24 cellular contexts compared by ENCODE assay signal in genomic region chr2:208346756-208347155, GRCh38. TPM values are rescaled to one million over a fixed set of nuclear protein-coding genes. Genes with fewer than 3 reads are reported as not detected.
"Had no signal": no experiment of that assay in that cellular context is flagged by ENCODE, and none has a peak within 500 bp of the region (broad histone marks: within the 10 kb centered on the region; RNA-seq: fewer than 3 reads in every experiment).

No MANE protein-coding gene starts in this region.

- H3K27ac Mint-ChIP-seq: stimulated activated naive CD8-positive, alpha-beta T cell treated with anti-CD3 and anti-CD28 coated beads, Interleukin-15, Interleukin-2, amounts not matched to agents 100 ng/mL and 50 ng/mL, for 24 hours had no signal

- ATAC-seq: foreskin keratinocyte; left cardiac atrium; left ventricle myocardium superior; naive thymus-derived CD8-positive, alpha-beta T cell; psoas muscle had no signal

- H3K4me1 ChIP-seq: colonic mucosa, esophagus squamous epithelium, foreskin keratinocyte, parathyroid adenoma, psoas muscle, sigmoid colon, testis, tibial nerve had no signal

- H3K4me3 ChIP-seq: colonic mucosa, esophagus squamous epithelium, psoas muscle, sigmoid colon, skin epidermis, testis, tibial nerve had no signal

- H3K27ac ChIP-seq: colonic mucosa, esophagus squamous epithelium, foreskin keratinocyte, parathyroid adenoma, psoas muscle, sigmoid colon, skin epidermis, testis, tibial nerve had no signal

- H3K9me3 Mint-ChIP-seq: naive thymus-derived CD8-positive, alpha-beta T cell; stimulated activated naive CD8-positive, alpha-beta T cell treated with anti-CD3 and anti-CD28 coated beads, Interleukin-15, Interleukin-2, amounts not matched to agents 100 ng/mL and 50 ng/mL, for 24 hours had no signal

- H3K4me3 Mint-ChIP-seq: naive thymus-derived CD8-positive, alpha-beta T cell; stimulated activated naive CD8-positive, alpha-beta T cell treated with anti-CD3 and anti-CD28 coated beads, Interleukin-15, Interleukin-2, amounts not matched to agents 100 ng/mL and 50 ng/mL, for 24 hours had no signal

- H3K9ac ChIP-seq: parathyroid adenoma had no signal

- H3K27me3 ChIP-seq: colonic mucosa, esophagus squamous epithelium, foreskin keratinocyte, sigmoid colon, testis, tibial nerve had no signal

- H3K9me3 ChIP-seq: colonic mucosa, esophagus squamous epithelium, psoas muscle, sigmoid colon, testis, tibial nerve had no signal

- H3K27me3 Mint-ChIP-seq: naive thymus-derived CD8-positive, alpha-beta T cell; stimulated activated naive CD8-positive, alpha-beta T cell treated with anti-CD3 and anti-CD28 coated beads, Interleukin-15, Interleukin-2, amounts not matched to agents 100 ng/mL and 50 ng/mL, for 24 hours had no signal

- H3K79me2 ChIP-seq: parathyroid adenoma had no signal

- H2AFZ ChIP-seq: parathyroid adenoma had no signal

- DNase-seq: caudate nucleus; colonic mucosa; dermis blood vessel endothelial cell; esophagus squamous epithelium; foreskin keratinocyte; kidney; left cardiac atrium; left ventricle myocardium superior; mammary epithelial cell; naive thymus-derived CD8-positive, alpha-beta T cell; psoas muscle; retina; sigmoid colon; stimulated activated CD4-positive, alpha-beta T cell treated with anti-CD3 and anti-CD28 coated beads, Interleukin-12 subunit alpha, Interleukin-12 subunit beta, amount 100 ng/mL, for 4 hours; testis had no signal

- FAIRE-seq: kidney had no signal

RNA-seq across cellular contexts. Expression of gene PTH2R, which starts 59.8 kb away (rescaled TPM):
- total RNA-seq: cerebellum, colonic mucosa, dermis blood vessel endothelial cell, epithelial cell of proximal tubule, esophagus squamous epithelium, foreskin keratinocyte, left cardiac atrium, left ventricle myocardium superior, mesenteric fat pad, tibial nerve, ureter had no signal
- polyA plus RNA-seq: foreskin keratinocyte, mammary epithelial cell, neural cell had no signal
